8 cellular contexts compared by ENCODE assay signal in the genomic region with DNA sequence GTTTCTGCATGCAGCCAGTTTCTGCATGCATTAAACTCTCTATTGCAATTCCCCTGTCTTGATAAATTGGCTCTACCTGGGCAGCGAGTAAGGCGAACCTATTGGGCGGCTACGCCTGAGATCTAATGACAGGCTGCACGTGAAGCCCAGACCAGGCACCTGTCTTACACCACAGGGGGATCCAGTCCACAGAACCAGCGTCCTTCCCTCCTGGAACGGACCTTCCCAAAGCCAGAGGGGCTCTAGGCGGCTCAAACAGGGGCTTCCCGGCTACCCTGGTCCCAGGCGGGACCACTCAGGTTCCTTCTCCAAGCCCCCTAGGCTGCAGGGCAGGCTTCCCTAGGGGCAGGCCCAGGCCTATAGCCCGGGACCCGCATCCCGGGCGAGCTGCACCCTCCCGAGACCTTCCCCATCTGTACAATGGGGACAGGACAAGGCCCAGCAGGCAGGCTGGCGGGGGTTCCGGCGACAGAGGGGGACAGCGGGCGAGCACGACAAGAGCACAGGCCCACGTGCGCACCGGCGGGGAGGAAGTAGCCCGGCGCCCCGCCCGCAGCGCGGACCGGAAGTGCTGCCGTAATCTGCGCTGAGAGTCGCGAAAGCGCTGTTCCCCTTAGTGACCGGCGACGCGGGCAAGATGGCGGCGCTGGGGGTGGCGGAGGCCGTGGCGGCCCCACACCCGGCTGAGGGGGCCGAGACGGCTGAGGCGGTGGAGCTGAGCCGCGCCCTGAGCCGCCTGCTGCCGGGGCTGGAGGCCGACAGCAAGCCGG. TPM values are rescaled to one million over a fixed set of nuclear protein-coding genes. Genes with fewer than 3 reads are reported as not detected.
DNase-seq lines count a peak whose midpoint lies in the region; ATAC-seq, FAIRE-seq and TF ChIP-seq lines count a peak whose summit lies in the region.

A gene (plus strand): TSS at position 616 of the 770 bp plus-strand sequence. CDS start 22 bp downstream, at position 638.

- no peaks in the 10 kb centered on the region for H3K27me3 Mint-ChIP-seq in activated T-helper 1 cell treated with anti-CD3 and anti-CD28 coated beads, Interleukin-12 subunit alpha, Interleukin-12 subunit beta, Interleukin-2, Interleukin-4 antibody, amounts not matched to agents 30 ng/mL and 10 ng/mL and 1 ng/mL, durations not matched to agents 14 hours and 24 hours and 36 hours (ENCODE audit: insufficient read depth)
- no peaks in the 10 kb centered on the region for H3K27me3 Mint-ChIP-seq in natural killer cell treated with Interleukin-12 subunit alpha and Interleukin-12 subunit beta and Interleukin-15 and Interleukin-18, amount 100 ng/mL, for 72 hours

- H3K36me3 Mint-ChIP-seq in activated T-helper 1 cell treated with anti-CD3 and anti-CD28 coated beads, Interleukin-12 subunit alpha, Interleukin-12 subunit beta, Interleukin-2, Interleukin-4 antibody, amounts not matched to agents 30 ng/mL and 10 ng/mL and 1 ng/mL, durations not matched to agents 14 hours and 24 hours and 36 hours (ENCODE audit: low read depth): peaks cover 38% of the 10 kb centered on the region
- peaks cover 27% of the 10 kb centered on the region for H3K36me3 Mint-ChIP-seq in natural killer cell treated with Interleukin-12 subunit alpha and Interleukin-12 subunit beta and Interleukin-15 and Interleukin-18, amount 100 ng/mL, for 72 hours

- ATAC-seq in GM21723 (IDR thresholded peaks at IDR 0.05; ENCODE audit: unreplicated experiment): peak; percentile 86
- peak; percentile 94 to 95 for ATAC-seq in natural killer cell treated with Interleukin-12 subunit alpha and Interleukin-12 subunit beta and Interleukin-15 and Interleukin-18, amount 100 ng/mL, for 72 hours

- no peak for TF ChIP-seq CTCF in fibroblast of mammary gland (conservative IDR thresholded peaks at IDR 0.05; ENCODE audit: control insufficient read depth, insufficient read depth, low read depth, low read length)

- peaks cover 23% of the 10 kb centered on the region for H3K4me1 Mint-ChIP-seq in activated T-helper 1 cell treated with anti-CD3 and anti-CD28 coated beads, Interleukin-12 subunit alpha, Interleukin-12 subunit beta, Interleukin-2, Interleukin-4 antibody, amounts not matched to agents 30 ng/mL and 10 ng/mL and 1 ng/mL, durations not matched to agents 14 hours and 24 hours and 36 hours (ENCODE audit: low read depth)
- H3K4me1 Mint-ChIP-seq in natural killer cell treated with Interleukin-12 subunit alpha and Interleukin-12 subunit beta and Interleukin-15 and Interleukin-18, amount 100 ng/mL, for 72 hours (ENCODE audit: low read depth in 2 of 2): peaks cover 20 to 28% of the 10 kb centered on the region in 2 donors

- intact Hi-C loops in activated T-helper 1 cell treated with anti-CD3 and anti-CD28 coated beads, Interleukin-12 subunit alpha, Interleukin-12 subunit beta, Interleukin-2, Interleukin-4 antibody, amounts not matched to agents 30 ng/mL and 10 ng/mL and 1 ng/mL, durations not matched to agents 14 hours and 24 hours and 36 hours (cut with micrococcal nuclease): loop anchor here (1.0 to 5.0 kb wide), 8 partner anchors 87 to 579 kb away; a partner anchor contains a TSS

- peak within 1 kb of the TSS; percentile 55 for H3K4me3 ChIP-seq in fibroblast of mammary gland (ENCODE audit: control insufficient read depth, low read depth, low read length)

- in situ Hi-C loops in KBM-7 (cut with MboI; ENCODE audit: low pct_unique_long_range_greater_than_20kb, low sequenced_read_pairs): no loop called here

- peak within 1 kb of the TSS; percentile 96 for H3K27ac Mint-ChIP-seq in activated T-helper 1 cell treated with anti-CD3 and anti-CD28 coated beads, Interleukin-12 subunit alpha, Interleukin-12 subunit beta, Interleukin-2, Interleukin-4 antibody, amounts not matched to agents 30 ng/mL and 10 ng/mL and 1 ng/mL, durations not matched to agents 14 hours and 24 hours and 36 hours
- H3K27ac Mint-ChIP-seq in natural killer cell treated with Interleukin-12 subunit alpha and Interleukin-12 subunit beta and Interleukin-15 and Interleukin-18, amount 100 ng/mL, for 72 hours: peak within 1 kb of the TSS; percentile 23 to 42

- DNase-seq in DMS79 treated with DMSO at 0.1 percent for 48 hours (lab: John Stamatoyannopoulos, UW) (peak; percentile 79), KBM-7 (peak; percentile 94), RCC 7860 (ENCODE audit: low spot score) (peak; percentile 69), fibroblast of mammary gland (ENCODE audit: low read depth) (peak; percentile 82)
- peak; percentile 84 for DNase-seq in activated T-helper 1 cell treated with anti-CD3 and anti-CD28 coated beads, Interleukin-12 subunit alpha, Interleukin-12 subunit beta, Interleukin-2, Interleukin-4 antibody, amounts not matched to agents 30 ng/mL and 10 ng/mL and 1 ng/mL, durations not matched to agents 14 hours and 24 hours and 36 hours (ENCODE audit: low spot score)
- peak; percentile 92 for DNase-seq in natural killer cell treated with Interleukin-12 subunit alpha and Interleukin-12 subunit beta and Interleukin-15 and Interleukin-18, amount 100 ng/mL, for 72 hours (ENCODE audit: low spot score)
- DNase-seq in stimulated activated naive CD4-positive, alpha-beta T cell treated with Interleukin-2 at 50 U/mL for 16 hours (lab: John Stamatoyannopoulos, UW): peak; percentile 87

- H3K9me3 Mint-ChIP-seq in activated T-helper 1 cell treated with anti-CD3 and anti-CD28 coated beads, Interleukin-12 subunit alpha, Interleukin-12 subunit beta, Interleukin-2, Interleukin-4 antibody, amounts not matched to agents 30 ng/mL and 10 ng/mL and 1 ng/mL, durations not matched to agents 14 hours and 24 hours and 36 hours: peaks cover 14% of the 10 kb centered on the region
- no peaks in the 10 kb centered on the region for H3K9me3 Mint-ChIP-seq in natural killer cell treated with Interleukin-12 subunit alpha and Interleukin-12 subunit beta and Interleukin-15 and Interleukin-18, amount 100 ng/mL, for 72 hours

- peak within 1 kb of the TSS; percentile 92 for H3K4me3 Mint-ChIP-seq in activated T-helper 1 cell treated with anti-CD3 and anti-CD28 coated beads, Interleukin-12 subunit alpha, Interleukin-12 subunit beta, Interleukin-2, Interleukin-4 antibody, amounts not matched to agents 30 ng/mL and 10 ng/mL and 1 ng/mL, durations not matched to agents 14 hours and 24 hours and 36 hours
- H3K4me3 Mint-ChIP-seq in natural killer cell treated with Interleukin-12 subunit alpha and Interleukin-12 subunit beta and Interleukin-15 and Interleukin-18, amount 100 ng/mL, for 72 hours: peak within 1 kb of the TSS; percentile 90

- no peak for FAIRE-seq in RCC 7860 (lab: Jason Lieb, UNC)

RNA-seq across cellular contexts. Expression of the gene that starts here (rescaled TPM):
- 42.7 and 52.4 TPM in 2 replicates for total RNA-seq in activated T-helper 1 cell treated with anti-CD3 and anti-CD28 coated beads, Interleukin-12 subunit alpha, Interleukin-12 subunit beta, Interleukin-2, Interleukin-4 antibody, amounts not matched to agents 30 ng/mL and 10 ng/mL and 1 ng/mL, durations not matched to agents 14 hours and 24 hours and 36 hours
- 10 to 100 TPM; 19.5 to 53.4 TPM for total RNA-seq in natural killer cell treated with Interleukin-12 subunit alpha and Interleukin-12 subunit beta and Interleukin-15 and Interleukin-18, amount 100 ng/mL, for 72 hours

Comparison
In these comparisons a context has a peak if more than half of its experiments do, and no peak if none do; other contexts are left out.
1. Peak in every context shown above with its lines: DNase-seq, ATAC-seq and H3K4me3 ChIP-seq.